26 cellular contexts compared by ENCODE assay signal in genomic region chr22:35498026-35498425, GRCh38. TPM values are rescaled to one million over a fixed set of nuclear protein-coding genes. Genes with fewer than 3 reads are reported as not detected.
DNase-seq lines count a peak whose midpoint lies in the region; ATAC-seq and TF ChIP-seq lines count a peak whose summit lies in the region.
"Had no signal": no experiment of that assay in that cellular context is flagged by ENCODE, and none has a peak within 500 bp of the region (broad histone marks: within the 10 kb centered on the region; RNA-seq: fewer than 3 reads in every experiment).

No MANE protein-coding gene starts in this region.

- CTCF ChIA-PET in HCT116 (lab: Charles Lee) (no interaction called here), WTC11 (lab: Charles Lee) (interaction anchor here (0.5 to 0.7 kb wide), 2 partner anchors 8 to 38 kb away, joined by 3 to 4 read pairs; no protein-coding TSS in a partner anchor)

- no TSS peak for BruUV-seq in HCT116 (replicated peaks; lab: Mats Ljungman, UMichigan)

- H3K9me3 ChIP-seq in HCT116 (ENCODE audit: control insufficient read depth in 1 of 2, insufficient read depth in 1 of 2, low read depth in 1 of 2, low read length in 2 of 2) (no peaks in the 10 kb centered on the region), sigmoid colon (no peaks in the 10 kb centered on the region), Peyer's patch (no peaks in the 10 kb centered on the region)
- H3K9me3 ChIP-seq: right atrium auricular region, SJSA1, transverse colon had no signal

- no peak overlapping the region for H3K27ac Mint-ChIP-seq in WTC11
- H3K27ac Mint-ChIP-seq: activated CD4-positive, alpha-beta memory T cell treated with anti-CD3 and anti-CD28 coated beads, Interleukin-2, amount 10 ng/mL, durations not matched to agents 7 days and 5 days; activated naive CD4-positive, alpha-beta T cell treated with anti-CD3 and anti-CD28 coated beads, Interleukin-2, amount 50 U/mL, for 72 hours; activated T-helper 17 cell treated with anti-CD3 and anti-CD28 coated beads, Interleukin-2, amount 50 U/mL, for 72 hours; T-helper 17 cell had no signal

- H3K27me3 ChIP-seq in HCT116 (ENCODE audit: insufficient read depth, low read length): 0 out of 2 replicates have a peak, but pooled peaks cover 6% of the 10 kb centered on the region
- H3K27me3 ChIP-seq in sigmoid colon: no peaks in the 10 kb centered on the region
- no peaks in the 10 kb centered on the region for H3K27me3 ChIP-seq in Peyer's patch
- H3K27me3 ChIP-seq: right atrium auricular region had no signal

- no peak overlapping the region for H3K9ac ChIP-seq in HCT116 (ENCODE audit: low read length)
- H3K9ac ChIP-seq: GM23248 had no signal

- H3K27me3 Mint-ChIP-seq in WTC11 (ENCODE audit: low read depth): peaks cover 30% of the 10 kb centered on the region

- H3K4me1 Mint-ChIP-seq in WTC11: no peaks in the 10 kb centered on the region
- H3K4me1 Mint-ChIP-seq: activated CD4-positive, alpha-beta memory T cell treated with anti-CD3 and anti-CD28 coated beads, Interleukin-2, amount 10 ng/mL, durations not matched to agents 7 days and 5 days; activated T-helper 17 cell treated with anti-CD3 and anti-CD28 coated beads, Interleukin-2, amount 50 U/mL, for 72 hours; nephron progenitor cell had no signal

- no peak overlapping the region for H2AFZ ChIP-seq in HCT116 (ENCODE audit: low read depth, low read length, poor library complexity, severe bottlenecking)
- H2AFZ ChIP-seq: GM23248 had no signal

- H3K27ac ChIP-seq in HCT116 (ENCODE audit: low read depth, low read length) (no peak overlapping the region), sigmoid colon (peak overlapping the region; percentile 46 to 75 (median 71)), Peyer's patch (no peak overlapping the region)
- H3K27ac ChIP-seq: C4-2B, GM23248, right atrium auricular region, SJSA1 had no signal

- TF ChIP-seq EP300 in sigmoid colon (IDR thresholded peaks at IDR 0.05): no peak

- ATAC-seq in HCT116 (peak; percentile 66), WTC11 (peak; percentile 81)
- ATAC-seq: activated naive CD4-positive, alpha-beta T cell treated with anti-CD3 and anti-CD28 coated beads, Interleukin-2, amount 50 U/mL, for 72 hours; activated T-helper 17 cell treated with anti-CD3 and anti-CD28 coated beads, Interleukin-2, amount 50 U/mL, for 72 hours; Panc1; T-helper 17 cell had no signal

- no peaks in the 10 kb centered on the region for H3K9me3 Mint-ChIP-seq in WTC11
- H3K9me3 Mint-ChIP-seq: activated CD4-positive, alpha-beta memory T cell treated with anti-CD3 and anti-CD28 coated beads, Interleukin-2, amount 10 ng/mL, durations not matched to agents 7 days and 5 days; activated naive CD4-positive, alpha-beta T cell treated with anti-CD3 and anti-CD28 coated beads, Interleukin-2, amount 50 U/mL, for 72 hours; activated T-helper 17 cell treated with anti-CD3 and anti-CD28 coated beads, Interleukin-2, amount 50 U/mL, for 72 hours had no signal

- intact Hi-C loops in HCT116 (cut with micrococcal nuclease): no loop called here
- intact Hi-C loops in sigmoid colon (cut with DNase I): no loop called here

- TF ChIP-seq POLR2A in HCT116 (IDR thresholded peaks at IDR 0.05; ENCODE audit: borderline replicate concordance, extremely low read depth, insufficient read depth, insufficient read length) (no peak), sigmoid colon (IDR thresholded peaks at IDR 0.05) (no peak), Peyer's patch (IDR thresholded peaks at IDR 0.05) (no peak)

- H3K4me3 ChIP-seq in HCT116 (replicated peaks in 1 of 2; ENCODE audit: low read depth in 1 of 2, low read length in 2 of 2) (no peak overlapping the region), sigmoid colon (peak overlapping the region in 1 of 4 donors; percentile 3), Peyer's patch (no peak overlapping the region)
- H3K4me3 ChIP-seq: GM23248, right atrium auricular region, SJSA1, transverse colon had no signal

- TF ChIP-seq CTCF in HCT116 (IDR thresholded peaks at IDR 0.05 in 2 of 3, conservative IDR thresholded peaks at IDR 0.05 in 1 of 3; ENCODE audit: borderline replicate concordance in 1 of 3, insufficient read depth in 1 of 3, low read depth in 2 of 3, low read length in 2 of 3) (no peak), WTC11 (IDR thresholded peaks at IDR 0.05) (no peak), sigmoid colon (IDR thresholded peaks at IDR 0.05) (no peak), Peyer's patch (IDR thresholded peaks at IDR 0.05) (no peak)

- DNase-seq in HCT116 (ENCODE audit: low read depth, low spot score): no peak
- DNase-seq in WTC11 (ENCODE audit: low spot score): no peak
- peak; percentile 16 for DNase-seq in iris pigment epithelial cell (ENCODE audit: low read depth)
- peak; percentile 71 for DNase-seq in sigmoid colon
- DNase-seq in Peyer's patch: no peak
- no peak for DNase-seq in RKO (ENCODE audit: low spot score)
- no peak for DNase-seq in NCI-H2029 (lab: John Stamatoyannopoulos, UW)
- DNase-seq: activated CD4-positive, alpha-beta memory T cell treated with anti-CD3 and anti-CD28 coated beads, Interleukin-2, amount 10 ng/mL, durations not matched to agents 7 days and 5 days; activated CD4-positive, CD25-positive, alpha-beta regulatory T cell treated with anti-CD3 and anti-CD28 coated beads, Interleukin-2, amount 50 U/mL, for 72 hours; activated CD8-positive, alpha-beta memory T cell treated with anti-CD3 and anti-CD28 coated beads, Interleukin-2, amount 50 U/mL, for 48 hours; effector memory CD4-positive, alpha-beta T cell; foreskin melanocyte; GM23248; hippocampal formation; NCI-H1436; NCI-H524; nephron progenitor cell; stimulated activated CD4-positive, alpha-beta T cell treated with anti-CD3 and anti-CD28 coated beads, Interleukin-2, amount 100 ng/mL, for 48 hours; T-helper 17 cell; transverse colon had no signal

- POLR2A ChIA-PET in HCT116 (lab: Charles Lee): no interaction called here
- POLR2A ChIA-PET in WTC11 (lab: Charles Lee): no interaction called here

- H3K9me2 ChIP-seq in HCT116 (ENCODE audit: insufficient read depth): no peaks in the 10 kb centered on the region

- no peaks in the 10 kb centered on the region for H3K79me2 ChIP-seq in HCT116 (ENCODE audit: insufficient read depth, low read length)

- H3K36me3 ChIP-seq in HCT116 (ENCODE audit: control insufficient read depth in 1 of 2, insufficient read depth in 2 of 2, low read length in 2 of 2): no peaks in the 10 kb centered on the region
- H3K36me3 ChIP-seq in sigmoid colon: no peaks in the 10 kb centered on the region
- H3K36me3 ChIP-seq in Peyer's patch: no peaks in the 10 kb centered on the region
- H3K36me3 ChIP-seq: right atrium auricular region, SJSA1, transverse colon had no signal

- H3K4me2 ChIP-seq in HCT116 (ENCODE audit: low read length): no peak overlapping the region

- no peak for TF ChIP-seq RAD21 in HCT116 (IDR thresholded peaks at IDR 0.05; ENCODE audit: low read depth)

- H3K4me3 Mint-ChIP-seq in WTC11: no peak overlapping the region
- H3K4me3 Mint-ChIP-seq: activated CD4-positive, alpha-beta memory T cell treated with anti-CD3 and anti-CD28 coated beads, Interleukin-2, amount 10 ng/mL, durations not matched to agents 7 days and 5 days; activated T-helper 17 cell treated with anti-CD3 and anti-CD28 coated beads, Interleukin-2, amount 50 U/mL, for 72 hours; nephron progenitor cell; T-helper 17 cell had no signal

- no peaks in the 10 kb centered on the region for H3K36me3 Mint-ChIP-seq in WTC11
- H3K36me3 Mint-ChIP-seq: activated naive CD4-positive, alpha-beta T cell treated with anti-CD3 and anti-CD28 coated beads, Interleukin-2, amount 50 U/mL, for 72 hours had no signal

- WGBS in sigmoid colon, 2 donors: 73 to 84% methylated on average over 5 of the region's 5 CpGs

- RAD21 ChIA-PET in HCT116 (lab: Charles Lee; ENCODE audit: low non-redundant PET in 1 of 2, low total read pairs in 2 of 2, uncharacterized antibody in 2 of 2, unreplicated experiment in 2 of 2): no interaction called here

- no peaks in the 10 kb centered on the region for H4K20me1 ChIP-seq in HCT116 (ENCODE audit: insufficient read depth)

- H3K4me1 ChIP-seq in HCT116 (ENCODE audit: control insufficient read depth in 1 of 2, insufficient read depth in 2 of 2, low read length in 2 of 2) (no peaks in the 10 kb centered on the region), sigmoid colon (peaks cover 0 to 29% (median 23%) of the 10 kb centered on the region in 4 donors), Peyer's patch (no peaks in the 10 kb centered on the region)
- H3K4me1 ChIP-seq: right atrium auricular region, SJSA1 had no signal

TF ChIP-seq in WTC11, 78 proteins besides CTCF, POLR2A, EP300 and RAD21 (continues in another document):
- no peak for TF ChIP-seq E2F4 (CRISPR knock-in tag; IDR thresholded peaks at IDR 0.05; ENCODE audit: borderline replicate concordance, low read depth)
- no peak for TF ChIP-seq FOXK1 (CRISPR knock-in tag; IDR thresholded peaks at IDR 0.05)
- no peak for TF ChIP-seq NFYB (CRISPR knock-in tag; conservative IDR thresholded peaks at IDR 0.05; ENCODE audit: low read depth)
- TF ChIP-seq ELF4 (CRISPR knock-in tag; IDR thresholded peaks at IDR 0.05; ENCODE audit: low read depth): no peak
- no peak for TF ChIP-seq E2F1 (CRISPR knock-in tag; IDR thresholded peaks at IDR 0.05)
- no peak for TF ChIP-seq ZNF263 (CRISPR knock-in tag; IDR thresholded peaks at IDR 0.05; ENCODE audit: low read depth)
- no peak for TF ChIP-seq KAT7 (CRISPR knock-in tag; IDR thresholded peaks at IDR 0.05; ENCODE audit: borderline replicate concordance)
- TF ChIP-seq JAZF1 (CRISPR knock-in tag; IDR thresholded peaks at IDR 0.05): no peak

RNA-seq across cellular contexts. Expression of gene RASD2, which starts 42.6 kb away (rescaled TPM):
- total RNA-seq in HCT116 (2021; ENCODE audit: unreplicated experiment): 2.4 TPM
- 2.2 and 2.5 TPM in 2 replicates for polyA plus RNA-seq in HCT116 (2012)
- total RNA-seq in WTC11 (2021): 2.5 to 3.1 TPM (median 3.0 TPM) in 3 replicates
- total RNA-seq in sigmoid colon: 10 to 100 TPM in 3 of 4 donors, 1 to 10 TPM in 1; 6.6 to 22.8 (median 13.7) TPM
- 10 to 100 TPM in 2 of 3 donors, 1 to 10 TPM in 1; 8.4 to 20.6 (median 12.0) TPM for polyA plus RNA-seq in sigmoid colon
- 1 to 10 TPM; 2.7 to 5.8 (median 4.8) TPM for total RNA-seq in Peyer's patch
- total RNA-seq: activated CD4-positive, alpha-beta memory T cell treated with anti-CD3 and anti-CD28 coated beads, Interleukin-2, amount 10 ng/mL, durations not matched to agents 7 days and 5 days; SJSA1 had no signal

Comparison
In these comparisons a context has a peak if more than half of its experiments do, and no peak if none do; other contexts are left out.
1. DNase-seq: peak in iris pigment epithelial cell (single experiment) and sigmoid colon (single experiment); none in HCT116 (single experiment), WTC11 (single experiment), Peyer's patch (0 of 3), RKO (single experiment) and NCI-H2029 (single experiment).
2. H3K27ac ChIP-seq: peak in sigmoid colon (4 of 4); none in HCT116 (single experiment) and Peyer's patch (0 of 4).